16 cellular contexts compared by ENCODE assay signal in the genomic region with DNA sequence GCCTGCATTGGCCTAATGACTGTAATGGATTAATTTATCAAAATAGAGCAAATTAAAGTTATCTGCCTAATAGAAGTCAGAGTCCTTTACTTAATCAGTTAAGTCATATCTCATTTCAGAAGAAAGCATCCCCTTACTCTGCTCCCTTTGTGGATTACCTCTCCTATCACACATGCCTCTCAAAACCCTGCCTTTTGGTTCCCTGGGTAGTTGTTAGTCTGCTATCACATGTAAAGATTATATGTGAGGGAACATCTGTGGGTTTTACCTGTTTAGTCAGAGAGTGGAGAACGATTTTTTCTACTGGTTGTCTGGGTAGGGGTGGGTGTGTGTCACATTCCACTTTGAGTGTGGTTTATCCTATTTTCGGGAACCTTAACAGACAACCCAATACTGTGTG. TPM values are rescaled to one million over a fixed set of nuclear protein-coding genes. Genes with fewer than 3 reads are reported as not detected.
DNase-seq lines count a peak whose midpoint lies in the region; ATAC-seq and TF ChIP-seq lines count a peak whose summit lies in the region.
"Had no signal": no experiment of that assay in that cellular context is flagged by ENCODE, and none has a peak within 500 bp of the region (broad histone marks: within the 10 kb centered on the region; RNA-seq: fewer than 3 reads in every experiment).

No MANE protein-coding gene starts in this region.

- H3K4me1 ChIP-seq in CD8-positive, alpha-beta T cell (ENCODE audit: insufficient read depth, low read length): peaks cover 5% of the 10 kb centered on the region

- intact Hi-C loops in CD8-positive, alpha-beta T cell (cut with DNase I, micrococcal nuclease): no loop called here

- H3K27ac ChIP-seq in CD8-positive, alpha-beta T cell (ENCODE audit: low read depth, low read length): no peak overlapping the region
- H3K27ac ChIP-seq: 22Rv1, spleen had no signal

- H3K9me3 Mint-ChIP-seq in CD8-positive, alpha-beta T cell: peaks cover 10% of the 10 kb centered on the region
- peaks cover 3% of the 10 kb centered on the region for H3K9me3 Mint-ChIP-seq in activated naive CD4-positive, alpha-beta T cell treated with anti-CD3 and anti-CD28 coated beads, Interleukin-2, amount 10 ng/mL, durations not matched to agents 7 days and 5 days

- no peaks in the 10 kb centered on the region for H3K27me3 Mint-ChIP-seq in CD8-positive, alpha-beta T cell (ENCODE audit: low read depth)
- no peaks in the 10 kb centered on the region for H3K27me3 Mint-ChIP-seq in activated naive CD4-positive, alpha-beta T cell treated with anti-CD3 and anti-CD28 coated beads, Interleukin-2, amount 10 ng/mL, durations not matched to agents 7 days and 5 days
- H3K27me3 Mint-ChIP-seq: activated CD4-positive, alpha-beta memory T cell treated with anti-CD3 and anti-CD28 coated beads for 36 hours; activated naive CD8-positive, alpha-beta T cell treated with anti-CD3 and anti-CD28 coated beads for 36 hours had no signal

- TF ChIP-seq CTCF in CD8-positive, alpha-beta T cell (IDR thresholded peaks at IDR 0.05): no peak

- POLR2A ChIA-PET in CD8-positive, alpha-beta T cell (lab: Charles Lee): no interaction called here

- H3K9me3 ChIP-seq in CD8-positive, alpha-beta T cell (ENCODE audit: low read length): no peaks in the 10 kb centered on the region

- no peaks in the 10 kb centered on the region for H3K36me3 ChIP-seq in CD8-positive, alpha-beta T cell (ENCODE audit: insufficient read depth, low read length)
- H3K36me3 ChIP-seq: spleen had no signal

- DNase-seq in NCI-H82 (lab: John Stamatoyannopoulos, UW) (peak; percentile 5), NCI-H82 treated with DMSO at 0.1 percent for 48 hours (lab: John Stamatoyannopoulos, UW; ENCODE audit: unreplicated experiment) (no peak), superior temporal gyrus (ENCODE audit: extremely low spot score) (peak; percentile 41)
- no peak for DNase-seq in CD8-positive, alpha-beta T cell
- no peak for DNase-seq in activated T-cell treated with anti-CD3 and anti-CD28 coated beads, Interleukin-2, amount 50 U/mL, for 1 hour
- no peak for DNase-seq in activated naive CD4-positive, alpha-beta T cell treated with anti-CD3 and anti-CD28 coated beads, Interleukin-2, amount 10 ng/mL, durations not matched to agents 7 days and 5 days
- DNase-seq: activated CD4-positive, alpha-beta memory T cell treated with anti-CD3 and anti-CD28 coated beads for 36 hours; activated naive CD8-positive, alpha-beta T cell treated with anti-CD3 and anti-CD28 coated beads for 36 hours; cortex of kidney; NCI-H524; spleen; SW 1271 had no signal

- ATAC-seq in HG02642 (IDR thresholded peaks at IDR 0.05; ENCODE audit: poor library complexity, unreplicated experiment) (peak; percentile 45), HG03469 (IDR thresholded peaks at IDR 0.05; ENCODE audit: unreplicated experiment) (peak; percentile 34)
- no peak for ATAC-seq in CD8-positive, alpha-beta T cell

- no peak overlapping the region for H3K27ac Mint-ChIP-seq in CD8-positive, alpha-beta T cell
- no peak overlapping the region for H3K27ac Mint-ChIP-seq in activated naive CD4-positive, alpha-beta T cell treated with anti-CD3 and anti-CD28 coated beads, Interleukin-2, amount 10 ng/mL, durations not matched to agents 7 days and 5 days
- H3K27ac Mint-ChIP-seq: activated CD4-positive, alpha-beta memory T cell treated with anti-CD3 and anti-CD28 coated beads for 36 hours; activated naive CD8-positive, alpha-beta T cell treated with anti-CD3 and anti-CD28 coated beads for 36 hours had no signal

- CTCF ChIA-PET in CD8-positive, alpha-beta T cell (lab: Charles Lee): no interaction called here
- CTCF ChIA-PET in activated naive CD4-positive, alpha-beta T cell treated with anti-CD3 and anti-CD28 coated beads, Interleukin-2, amount 10 ng/mL, durations not matched to agents 7 days and 5 days (lab: Charles Lee): interaction anchor here (0.6 kb wide), 1 partner anchor 26 kb away, joined by 3 read pairs; no protein-coding TSS in a partner anchor

- no peaks in the 10 kb centered on the region for H3K27me3 ChIP-seq in CD8-positive, alpha-beta T cell (ENCODE audit: insufficient read depth, low read length)
- H3K27me3 ChIP-seq: spleen had no signal

- H3K4me3 ChIP-seq in CD8-positive, alpha-beta T cell (ENCODE audit: low read depth, low read length): no peak overlapping the region
- H3K4me3 ChIP-seq: spleen had no signal

- H3K4me1 Mint-ChIP-seq in CD8-positive, alpha-beta T cell (ENCODE audit: low read depth): peaks cover 22% of the 10 kb centered on the region
- H3K4me1 Mint-ChIP-seq in activated naive CD4-positive, alpha-beta T cell treated with anti-CD3 and anti-CD28 coated beads, Interleukin-2, amount 10 ng/mL, durations not matched to agents 7 days and 5 days: no peaks in the 10 kb centered on the region
- H3K4me1 Mint-ChIP-seq: neural crest cell had no signal

- no peak overlapping the region for H3K4me3 Mint-ChIP-seq in CD8-positive, alpha-beta T cell
- no peak overlapping the region for H3K4me3 Mint-ChIP-seq in activated naive CD4-positive, alpha-beta T cell treated with anti-CD3 and anti-CD28 coated beads, Interleukin-2, amount 10 ng/mL, durations not matched to agents 7 days and 5 days
- H3K4me3 Mint-ChIP-seq: activated CD4-positive, alpha-beta memory T cell treated with anti-CD3 and anti-CD28 coated beads for 36 hours; activated naive CD8-positive, alpha-beta T cell treated with anti-CD3 and anti-CD28 coated beads for 36 hours; neural crest cell had no signal

- peaks cover 7% of the 10 kb centered on the region for H3K36me3 Mint-ChIP-seq in CD8-positive, alpha-beta T cell
- peaks cover 2% of the 10 kb centered on the region for H3K36me3 Mint-ChIP-seq in activated naive CD4-positive, alpha-beta T cell treated with anti-CD3 and anti-CD28 coated beads, Interleukin-2, amount 10 ng/mL, durations not matched to agents 7 days and 5 days
- H3K36me3 Mint-ChIP-seq: activated CD4-positive, alpha-beta memory T cell treated with anti-CD3 and anti-CD28 coated beads for 36 hours had no signal

RNA-seq across cellular contexts. Expression of a gene that starts 16.4 kb away (rescaled TPM):
- total RNA-seq in CD8-positive, alpha-beta T cell: 10 to 100 TPM in 1 of 2 experiments, 1 to 10 TPM in 1; 9.5 to 14.2 TPM

Comparison
In these comparisons a context has a peak if more than half of its experiments do, and no peak if none do; other contexts are left out.
1. DNase-seq: peak in NCI-H82 (single experiment) and superior temporal gyrus (single experiment); none in NCI-H82 treated with DMSO at 0.1 percent for 48 hours (single experiment), CD8-positive, alpha-beta T cell (0 of 7), activated T-cell treated with anti-CD3 and anti-CD28 coated beads, Interleukin-2, amount 50 U/mL, for 1 hour (single experiment) and activated naive CD4-positive, alpha-beta T cell treated with anti-CD3 and anti-CD28 coated beads, Interleukin-2, amount 10 ng/mL, durations not matched to agents 7 days and 5 days (single experiment).